ENCODE assay signal across 2 cellular contexts in genomic region chr3:128823638-128824037, GRCh38.
TF ChIP-seq lines count a peak whose summit lies in the region.

No MANE protein-coding gene starts in this region.

TF ChIP-seq in SK-N-SH treated with all-trans-retinoic acid at 6 μM for 48 hours, 23 proteins besides CTCF, POLR2A, EP300 and RAD21 (continued from another document):
- TF ChIP-seq CREB5 (CRISPR knock-in tag; IDR thresholded peaks at IDR 0.05; ENCODE audit: low read depth): no peak
- TF ChIP-seq TCF4 (CRISPR knock-in tag; IDR thresholded peaks at IDR 0.05; ENCODE audit: borderline replicate concordance): no peak
- TF ChIP-seq BACH2 (CRISPR knock-in tag; IDR thresholded peaks at IDR 0.05; ENCODE audit: borderline replicate concordance): no peak
- TF ChIP-seq PPARA (CRISPR knock-in tag; IDR thresholded peaks at IDR 0.05; ENCODE audit: borderline replicate concordance): no peak

TF ChIP-seq in SK-N-SH, 30 proteins besides CTCF, POLR2A, EP300 and RAD21 (continued from another document):
- no peak for TF ChIP-seq ZBTB33 (IDR thresholded peaks at IDR 0.05; ENCODE audit: borderline replicate concordance, low read depth)
- no peak for TF ChIP-seq POLR2AphosphoS5 (IDR thresholded peaks at IDR 0.05; ENCODE audit: low read depth, low read length)
- no peak for TF ChIP-seq EZH2phosphoT487 (IDR thresholded peaks at IDR 0.05; ENCODE audit: borderline replicate concordance, low read depth)
- no peak for TF ChIP-seq REST (IDR thresholded peaks at IDR 0.05; ENCODE audit: low read depth, low read length)
- no peak for TF ChIP-seq ELF1 (IDR thresholded peaks at IDR 0.05)
- TF ChIP-seq MEF2A (IDR thresholded peaks at IDR 0.05; ENCODE audit: borderline replicate concordance, low read depth): no peak
- TF ChIP-seq GATA2 (CRISPR knock-in tag; IDR thresholded peaks at IDR 0.05): no peak
- TF ChIP-seq RCOR1 (IDR thresholded peaks at IDR 0.05; ENCODE audit: low read length): no peak
- TF ChIP-seq GABPA (IDR thresholded peaks at IDR 0.05; ENCODE audit: low read depth): no peak
- no peak for TF ChIP-seq YY1 (IDR thresholded peaks at IDR 0.05; ENCODE audit: low read depth)
- no peak for TF ChIP-seq FOXJ3 (CRISPR knock-in tag; IDR thresholded peaks at IDR 0.05)
TF ChIP-seq in SK-N-SH: peak in this region for 0.
